Comparison of ENCODE assay signal across 10 cellular contexts in the genomic region with DNA sequence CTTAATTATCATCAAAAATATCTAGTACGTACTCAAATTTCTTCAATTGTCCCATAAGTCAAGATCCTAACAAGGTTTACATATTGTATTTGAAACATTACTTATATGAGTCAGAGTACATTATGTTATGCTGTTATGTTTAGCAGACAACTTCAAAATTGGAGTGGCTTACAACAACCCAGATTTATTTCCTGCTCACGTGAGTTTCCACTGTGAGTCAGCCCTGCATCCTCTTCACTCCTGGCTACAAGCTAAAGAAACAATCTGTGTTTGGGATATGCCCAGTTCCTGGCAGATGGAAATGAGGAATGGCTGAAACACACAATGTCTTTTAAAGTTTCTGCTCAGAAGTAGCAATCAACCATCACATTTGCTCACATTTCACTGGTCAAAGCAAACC. TPM values are rescaled to one million over a fixed set of nuclear protein-coding genes. Genes with fewer than 3 reads are reported as not detected.
DNase-seq lines count a peak whose midpoint lies in the region; ATAC-seq and TF ChIP-seq lines count a peak whose summit lies in the region.
"Had no signal": no experiment of that assay in that cellular context is flagged by ENCODE, and none has a peak within 500 bp of the region (broad histone marks: within the 10 kb centered on the region; RNA-seq: fewer than 3 reads in every experiment).

No MANE protein-coding gene starts in this region.

- DNase-seq in HCEC 1CT (peak; percentile 89), astrocyte of the cerebellum (ENCODE audit: low read depth) (peak; percentile 55), left ventricle myocardium inferior (no peak), thoracic aorta (ENCODE audit: low spot score) (no peak), immature natural killer cell (no peak)
- DNase-seq: OCI-M1; stimulated activated CD4-positive, alpha-beta T cell treated with anti-CD3 and anti-CD28 coated beads, Interleukin-12 subunit alpha, Interleukin-12 subunit beta, amount 100 ng/mL, for 4 hours had no signal

- peaks cover 25% of the 10 kb centered on the region for H3K4me1 ChIP-seq in left ventricle myocardium inferior
- H3K4me1 ChIP-seq in thoracic aorta (ENCODE audit: control insufficient read depth in 1 of 2, low read depth in 2 of 2): peaks cover 0 to 9% of the 10 kb centered on the region in 2 donors

- H3K9me3 ChIP-seq in left ventricle myocardium inferior (replicated peaks) (peaks cover 6% of the 10 kb centered on the region), thoracic aorta (no peaks in the 10 kb centered on the region)

- peaks cover 0 to 5% (median 0%) of the 10 kb centered on the region in 3 donors for H3K27me3 Mint-ChIP-seq in immature natural killer cell (ENCODE audit: low read depth in 3 of 3)

- peaks cover 0 to 4% (median 0%) of the 10 kb centered on the region in 3 donors for H3K36me3 Mint-ChIP-seq in immature natural killer cell

- H3K27ac ChIP-seq in left ventricle myocardium inferior (replicated peaks) (peak overlapping the region; percentile 62), thoracic aorta (no peak overlapping the region)
- H3K27ac ChIP-seq: cardiac muscle cell had no signal

- no peak overlapping the region for H3K4me3 Mint-ChIP-seq in immature natural killer cell

- H3K4me3 ChIP-seq in astrocyte of the cerebellum (ENCODE audit: low read depth, low read length): no peak overlapping the region
- no peak overlapping the region for H3K4me3 ChIP-seq in left ventricle myocardium inferior
- no peak overlapping the region for H3K4me3 ChIP-seq in thoracic aorta
- H3K4me3 ChIP-seq: cardiac muscle cell had no signal

- H3K27me3 ChIP-seq in left ventricle myocardium inferior (ENCODE audit: low read depth) (no peaks in the 10 kb centered on the region), thoracic aorta (replicated peaks; ENCODE audit: insufficient read depth) (no peaks in the 10 kb centered on the region)
- H3K27me3 ChIP-seq: cardiac muscle cell had no signal

- intact Hi-C loops in left ventricle myocardium inferior (cut with micrococcal nuclease): no loop called here

- in situ Hi-C loops in astrocyte of the cerebellum (cut with HindIII; ENCODE audit: low sequenced_read_pairs): no loop called here

- ATAC-seq in thoracic aorta (ENCODE audit: insufficient number of reproducible peaks, low FRiP score, low read depth): peak; percentile 56
- no peak for ATAC-seq in GM19463 (IDR thresholded peaks at IDR 0.05; ENCODE audit: unreplicated experiment)
- ATAC-seq in GM19395 (IDR thresholded peaks at IDR 0.05; ENCODE audit: unreplicated experiment): no peak

- H3K36me3 ChIP-seq in left ventricle myocardium inferior (no peaks in the 10 kb centered on the region), thoracic aorta (no peaks in the 10 kb centered on the region)
- H3K36me3 ChIP-seq: cardiac muscle cell had no signal

- no peaks in the 10 kb centered on the region for H3K4me1 Mint-ChIP-seq in immature natural killer cell

- TF ChIP-seq CTCF in astrocyte of the cerebellum (IDR thresholded peaks at IDR 0.05; ENCODE audit: low read depth, low read length, missing control alignments) (no peak), left ventricle myocardium inferior (IDR thresholded peaks at IDR 0.05; ENCODE audit: borderline replicate concordance) (no peak), thoracic aorta (IDR thresholded peaks at IDR 0.05) (no peak)

- H3K27ac Mint-ChIP-seq in immature natural killer cell: no peak overlapping the region

- no peaks in the 10 kb centered on the region for H3K9me3 Mint-ChIP-seq in immature natural killer cell

RNA-seq across cellular contexts. Expression of a gene that starts 31.5 kb away (rescaled TPM):
- total RNA-seq in left ventricle myocardium inferior: 59.7 TPM
- total RNA-seq in thoracic aorta: 10 to 100 TPM; 70.1 to 86.1 TPM
- polyA plus RNA-seq in immature natural killer cell: under 1 TPM in 2 of 3 donors, not detected in 1; 0.41 to 0.46 TPM

Comparison
In these comparisons a context has a peak if more than half of its experiments do, and no peak if none do; other contexts are left out.
1. DNase-seq: peak in HCEC 1CT (single experiment) and astrocyte of the cerebellum (single experiment); none in left ventricle myocardium inferior (single experiment), thoracic aorta (single experiment) and immature natural killer cell (0 of 3).